Comparison of ENCODE assay signal across 9 cellular contexts in the genomic region with DNA sequence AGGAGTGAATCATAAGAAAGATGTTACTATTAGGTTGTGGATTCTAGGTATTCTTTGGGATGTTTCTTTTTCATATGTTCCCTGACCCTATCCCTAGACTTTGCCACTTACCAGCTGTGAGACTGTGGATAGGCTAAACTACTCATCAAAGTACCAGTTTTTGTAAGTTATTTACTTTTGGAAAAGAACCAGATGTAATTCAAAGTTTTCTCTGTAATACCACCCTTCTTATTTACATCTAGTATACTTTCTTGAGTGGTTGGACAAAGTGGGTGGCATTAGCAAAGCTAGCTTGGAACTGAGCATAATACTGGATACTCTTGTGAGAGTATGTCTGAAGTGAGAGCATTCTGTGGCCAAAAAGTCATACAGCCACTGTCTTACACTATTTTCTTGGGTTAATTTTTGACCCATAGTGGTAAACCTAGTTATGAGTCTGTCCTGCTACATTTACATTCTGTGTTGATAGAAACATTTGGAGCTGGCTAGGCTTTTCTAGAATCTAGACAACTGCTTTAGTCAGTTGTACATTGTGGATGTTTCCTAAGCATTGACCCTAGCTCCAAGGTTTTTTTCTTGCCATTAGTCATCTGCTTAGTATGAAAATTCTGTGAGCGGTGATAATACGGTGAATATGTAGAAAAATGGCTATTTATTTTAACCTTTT. TPM values are rescaled to one million over a fixed set of nuclear protein-coding genes. Genes with fewer than 3 reads are reported as not detected.
DNase-seq lines count a peak whose midpoint lies in the region; ATAC-seq and TF ChIP-seq lines count a peak whose summit lies in the region.
"Had no signal": no experiment of that assay in that cellular context is flagged by ENCODE, and none has a peak within 500 bp of the region (broad histone marks: within the 10 kb centered on the region; RNA-seq: fewer than 3 reads in every experiment).

No MANE protein-coding gene starts in this region.

- DNase-seq in Calu3 (no peak), hepatic stellate cell (ENCODE audit: low spot score) (peak; percentile 35), HT-29 (ENCODE audit: low spot score) (no peak), HuH-7.5 (ENCODE audit: low spot score) (no peak), putamen (ENCODE audit: low spot score) (no peak), COR-L47 (lab: John Stamatoyannopoulos, UW) (no peak)
- DNase-seq: activated CD4-positive, CD25-positive, alpha-beta regulatory T cell had no signal

- CTCF ChIA-PET in Calu3 (lab: Charles Lee) = interaction anchor here (0.5 to 1.4 kb wide), 2 partner anchors 11 to 44 kb away, joined by 4 to 7 read pairs; no protein-coding TSS in a partner anchor

- H3K36me3 Mint-ChIP-seq in Calu3 (ENCODE audit: insufficient read depth, unreplicated experiment) = peaks cover 10% of the 10 kb centered on the region

- no peaks in the 10 kb centered on the region for H3K27me3 Mint-ChIP-seq in Calu3 (ENCODE audit: unreplicated experiment)

- no peak for TF ChIP-seq CTCF in Calu3 (IDR thresholded peaks at IDR 0.05; ENCODE audit: unreplicated experiment)

- H3K27ac Mint-ChIP-seq in Calu3 (ENCODE audit: unreplicated experiment) = peak overlapping the region; percentile 73

- no TSS peak for BruUV-seq in Calu3 (replicated peaks; lab: Mats Ljungman, UMichigan)

- intact Hi-C loops in Calu3 (cut with micrococcal nuclease; ENCODE audit: unreplicated experiment) = loop anchor here (2.0 kb wide), 1 partner anchor 42 kb away; a partner anchor contains a TSS

- peak; percentile 46 for ATAC-seq in GM21526 (IDR thresholded peaks at IDR 0.05; ENCODE audit: low FRiP score, unreplicated experiment)
- ATAC-seq in HG03571 (IDR thresholded peaks at IDR 0.05; ENCODE audit: unreplicated experiment) = peak; percentile 80

- H3K9me3 Mint-ChIP-seq in Calu3 (ENCODE audit: low read depth, unreplicated experiment) = no peaks in the 10 kb centered on the region

- H3K4me3 Mint-ChIP-seq in Calu3 (ENCODE audit: low read depth, unreplicated experiment) = peak overlapping the region; percentile 57

- peaks cover 35% of the 10 kb centered on the region for H3K4me1 Mint-ChIP-seq in Calu3 (ENCODE audit: low read depth, unreplicated experiment)

RNA-seq across cellular contexts. Expression of a gene that starts 41.7 kb away (rescaled TPM):
- total RNA-seq in Calu3 (2022) = 40.4 and 42.8 TPM in 2 replicates
- total RNA-seq in HT-29 (2014; rRNA removed; shearing (Covaris generic)) = 13.8 and 16.3 TPM in 2 replicates
